ENCODE assay signal across 8 cellular contexts in the genomic region with DNA sequence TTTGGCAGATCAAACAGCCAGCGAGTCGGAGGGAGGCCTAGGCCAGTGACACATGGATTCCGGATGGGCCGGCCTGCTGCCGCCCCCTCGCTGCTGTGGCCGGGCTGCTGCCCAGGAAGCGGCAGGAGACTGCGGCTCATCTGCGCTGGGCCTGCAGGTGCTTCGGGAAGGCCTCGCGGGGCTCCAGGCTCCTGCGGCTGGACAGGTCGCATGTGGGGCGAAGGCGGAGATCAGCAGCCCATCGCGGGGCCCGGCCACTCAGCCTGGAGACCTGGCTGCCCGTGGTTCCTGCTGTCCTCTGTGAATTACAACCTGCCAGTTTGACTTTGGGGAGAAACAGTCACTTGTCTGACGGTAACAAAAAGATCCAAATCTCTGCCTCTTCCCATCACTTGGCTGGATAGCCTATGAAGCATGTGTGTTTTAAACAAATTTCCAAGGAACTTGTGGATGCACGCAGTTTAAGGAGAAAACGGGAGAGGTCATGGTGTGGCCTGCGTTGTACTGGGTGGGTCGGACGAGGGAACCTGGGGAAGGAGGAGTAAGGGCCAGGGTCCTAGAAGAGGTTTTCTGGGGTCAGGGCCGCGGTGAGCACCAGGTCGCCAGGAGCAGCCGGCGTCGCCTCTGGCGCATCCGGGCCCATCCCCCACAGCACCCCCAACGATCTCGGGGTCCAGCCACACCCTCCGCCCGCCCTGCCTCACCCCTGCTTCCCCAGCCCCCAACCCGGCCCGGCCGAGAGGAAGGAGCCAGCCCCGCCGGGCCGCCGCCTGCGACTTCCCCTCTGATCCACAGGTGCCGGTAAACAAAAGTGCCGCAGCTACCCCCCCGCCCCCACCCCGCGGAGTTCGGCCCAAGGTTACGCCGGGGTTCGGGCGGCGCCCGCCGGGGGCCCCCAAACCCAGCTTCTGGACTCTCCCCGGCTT. TPM values are rescaled to one million over a fixed set of nuclear protein-coding genes. Genes with fewer than 3 reads are reported as not detected.
A peak's percentile ranks its signal among the peaks of the same experiment; 100 is the strongest.
DNase-seq lines count a peak whose midpoint lies in the region; ATAC-seq and TF ChIP-seq lines count a peak whose summit lies in the region.

No MANE protein-coding gene starts in this region.

- TF ChIP-seq POLR2A in transverse colon (IDR thresholded peaks at IDR 0.05) = no peak

- H3K9ac ChIP-seq in DND-41 (ENCODE audit: low read depth, low read length) (peak overlapping the region; percentile 54), neural cell (ENCODE audit: low read length) (no peak overlapping the region)

- H3K4me3 Mint-ChIP-seq in activated CD4-positive, alpha-beta T cell treated with anti-CD3 and anti-CD28 coated beads, Interleukin-2, amount 10 ng/mL, durations not matched to agents 24 days and 14 days = peak overlapping the region; percentile 96
- H3K4me3 Mint-ChIP-seq in effector memory CD8-positive, alpha-beta T cell = peak overlapping the region; percentile 94 to 97

- ATAC-seq in DND-41 (ENCODE audit: insufficient read depth, low read depth) (peak; percentile 13; the same call in 1 of the 3 replicates), HG02938 (IDR thresholded peaks at IDR 0.05; ENCODE audit: unreplicated experiment) (no peak), GM19023 (IDR thresholded peaks at IDR 0.05; ENCODE audit: unreplicated experiment) (no peak)
- peak; percentile 15 for ATAC-seq in effector memory CD8-positive, alpha-beta T cell (replicated peaks)

- no peaks in the 10 kb centered on the region for H3K9me2 ChIP-seq in neural cell (ENCODE audit: insufficient read depth, low read length)

- H3K4me1 ChIP-seq in DND-41 (ENCODE audit: insufficient read depth, low read length) (peaks cover 28% of the 10 kb centered on the region), transverse colon (peaks cover 11 to 26% (median 22%) of the 10 kb centered on the region in 4 donors)

- H3K4me2 ChIP-seq in DND-41 (ENCODE audit: insufficient read depth, low read length) (peak overlapping the region; percentile 88), neural cell (ENCODE audit: low read length) (no peak overlapping the region)

- H3K79me2 ChIP-seq in DND-41 (ENCODE audit: insufficient read depth, low read length) (no peaks in the 10 kb centered on the region), neural cell (replicated peaks; ENCODE audit: insufficient read depth, low read length) (no peaks in the 10 kb centered on the region)

- no peaks in the 10 kb centered on the region for H3F3A ChIP-seq in neural cell (ENCODE audit: insufficient read depth, low read length, poor library complexity, severe bottlenecking)

- H3K9me3 Mint-ChIP-seq in activated CD4-positive, alpha-beta T cell treated with anti-CD3 and anti-CD28 coated beads, Interleukin-2, amount 10 ng/mL, durations not matched to agents 24 days and 14 days = no peaks in the 10 kb centered on the region
- H3K9me3 Mint-ChIP-seq in effector memory CD8-positive, alpha-beta T cell = no peaks in the 10 kb centered on the region

- H3K4me3 ChIP-seq in DND-41 (ENCODE audit: low read depth in 1 of 2, low read length in 2 of 2) (peak overlapping the region in 1 of 2 experiments; percentile 58; a peak in 3 of 4 replicates), neural cell (ENCODE audit: low read length) (peak overlapping the region; percentile 65), transverse colon (peak overlapping the region in 3 of 4 donors; percentile 16 to 46 (median 41))

- intact Hi-C loops in activated CD4-positive, alpha-beta T cell treated with anti-CD3 and anti-CD28 coated beads, Interleukin-2, amount 10 ng/mL, durations not matched to agents 24 days and 14 days (cut with micrococcal nuclease) = loop anchor here (5.0 to 10.0 kb wide), 3 partner anchors 41 to 342 kb away; no protein-coding TSS in a partner anchor
- intact Hi-C loops in transverse colon (cut with DNase I; ENCODE audit: low total_unique reads) = no loop called here

- H3K27me3 ChIP-seq in DND-41 (ENCODE audit: insufficient read depth, low read length, poor library complexity) = peaks cover 38% of the 10 kb centered on the region
- H3K27me3 ChIP-seq in neural cell (ENCODE audit: insufficient read depth, low read depth, low read length) = peaks cover 62% of the 10 kb centered on the region
- peaks cover 44% of the 10 kb centered on the region for H3K27me3 ChIP-seq in transverse colon

- H3K27ac ChIP-seq in DND-41 (ENCODE audit: low read length) (no peak overlapping the region), neural cell (ENCODE audit: low read length) (no peak overlapping the region), transverse colon (peak overlapping the region; percentile 55 to 62 (median 56))

- H3K27ac Mint-ChIP-seq in activated CD4-positive, alpha-beta T cell treated with anti-CD3 and anti-CD28 coated beads, Interleukin-2, amount 10 ng/mL, durations not matched to agents 24 days and 14 days = peak overlapping the region; percentile 93
- H3K27ac Mint-ChIP-seq in effector memory CD8-positive, alpha-beta T cell = peak overlapping the region; percentile 99

- no peak for TF ChIP-seq RAD21 in neural cell (conservative IDR thresholded peaks at IDR 0.05)

- H2AFZ ChIP-seq in DND-41 (ENCODE audit: low read depth, low read length) = no peak overlapping the region; the same call in 1 of the 2 replicates
- no peak overlapping the region for H2AFZ ChIP-seq in neural cell (ENCODE audit: low read depth, low read length)

- H3K36me3 Mint-ChIP-seq in activated CD4-positive, alpha-beta T cell treated with anti-CD3 and anti-CD28 coated beads, Interleukin-2, amount 10 ng/mL, durations not matched to agents 24 days and 14 days (ENCODE audit: low read depth) = peaks cover 22% of the 10 kb centered on the region
- peaks cover 72% of the 10 kb centered on the region for H3K36me3 Mint-ChIP-seq in effector memory CD8-positive, alpha-beta T cell (ENCODE audit: insufficient read depth)

- H3K4me1 Mint-ChIP-seq in activated CD4-positive, alpha-beta T cell treated with anti-CD3 and anti-CD28 coated beads, Interleukin-2, amount 10 ng/mL, durations not matched to agents 24 days and 14 days = peaks cover 66% of the 10 kb centered on the region
- peaks cover 57 to 59% of the 10 kb centered on the region in 2 donors for H3K4me1 Mint-ChIP-seq in effector memory CD8-positive, alpha-beta T cell (ENCODE audit: low read depth in 2 of 2)

- TF ChIP-seq EP300 in neural cell (conservative IDR thresholded peaks at IDR 0.05; ENCODE audit: poor library complexity, severe bottlenecking) = no peak
- TF ChIP-seq EP300 in transverse colon (IDR thresholded peaks at IDR 0.05; ENCODE audit: low read depth) = no peak

- 53 to 67% methylated on average over 3 to 54 of the region's 61 CpGs for WGBS in transverse colon (ENCODE audit: low coverage in 1 of 2), 2 donors

- H4K20me1 ChIP-seq in DND-41 (ENCODE audit: insufficient read depth, low read length) (no peaks in the 10 kb centered on the region; the same call in 1 of the 2 replicates), neural cell (ENCODE audit: insufficient read depth) (no peaks in the 10 kb centered on the region)

- in situ Hi-C loops in transverse colon (cut with MboI; ENCODE audit: low pct_ligation_motif_present in 1 of 4, low pct_unique_long_range_greater_than_20kb in 1 of 4, low sequenced_read_pairs in 3 of 4) = no loop called here

- DNase-seq in DND-41 (peak; percentile 43), transverse colon (peak; percentile 65), medulla oblongata (ENCODE audit: extremely low spot score) (no peak)
- peak; percentile 89 for DNase-seq in activated CD4-positive, alpha-beta T cell treated with anti-CD3 and anti-CD28 coated beads, Interleukin-2, amount 10 ng/mL, durations not matched to agents 24 days and 14 days
- DNase-seq in effector memory CD8-positive, alpha-beta T cell = peak; percentile 60 to 65 (median 63)

- H3K36me3 ChIP-seq in DND-41 (ENCODE audit: insufficient read depth, low read length) (no peaks in the 10 kb centered on the region), neural cell (ENCODE audit: insufficient read depth, low read length) (no peaks in the 10 kb centered on the region), transverse colon (no peaks in the 10 kb centered on the region)

- no peaks in the 10 kb centered on the region for H3K27me3 Mint-ChIP-seq in activated CD4-positive, alpha-beta T cell treated with anti-CD3 and anti-CD28 coated beads, Interleukin-2, amount 10 ng/mL, durations not matched to agents 24 days and 14 days
- H3K27me3 Mint-ChIP-seq in effector memory CD8-positive, alpha-beta T cell = no peaks in the 10 kb centered on the region

- TF ChIP-seq CTCF in DND-41 (IDR thresholded peaks at IDR 0.05; ENCODE audit: borderline replicate concordance, extremely low read depth, low read length, poor library complexity, severe bottlenecking) = no peak
- TF ChIP-seq CTCF in neural cell (IDR thresholded peaks at IDR 0.05; ENCODE audit: poor library complexity, severe bottlenecking) = no peak
- no peak for TF ChIP-seq CTCF in transverse colon (IDR thresholded peaks at IDR 0.05)

- H3K9me3 ChIP-seq in DND-41 (ENCODE audit: insufficient read depth, low read length, severe bottlenecking) (no peaks in the 10 kb centered on the region), neural cell (ENCODE audit: low read length) (no peaks in the 10 kb centered on the region), transverse colon (no peaks in the 10 kb centered on the region)

TF ChIP-seq in neural cell, 6 proteins besides CTCF, POLR2A, EP300 and RAD21 (continues in another document):
- TF ChIP-seq POLR2AphosphoS5 (IDR thresholded peaks at IDR 0.05) = no peak

RNA-seq across cellular contexts. Expression of a gene that starts 1.6 kb away (rescaled TPM):
- 104 and 106 TPM in 2 replicates for total RNA-seq in activated CD4-positive, alpha-beta T cell treated with anti-CD3 and anti-CD28 coated beads, Interleukin-2, amount 10 ng/mL, durations not matched to agents 24 days and 14 days
- polyA plus RNA-seq in neural cell = 5.6 and 6.2 TPM in 2 replicates
- 4.6 and 7.5 TPM in 2 replicates for polyA minus RNA-seq in neural cell
- total RNA-seq in transverse colon = 10 to 100 TPM in 2 of 4 donors, 1 to 10 TPM in 2; 6.0 to 24.7 (median 9.3) TPM

Comparison
In these comparisons a context has a peak if more than half of its experiments do, and no peak if none do; other contexts are left out.
1. ATAC-seq: peak in DND-41 (single experiment) and effector memory CD8-positive, alpha-beta T cell (single experiment); none in HG02938 (single experiment) and GM19023 (single experiment).
2. H3K27ac ChIP-seq: peak in transverse colon (4 of 4); none in DND-41 (single experiment) and neural cell (single experiment).